In genomic region chr17:49567871-49568694, GRCh38 we compare ENCODE assay signal across 1 cellular context.
TF ChIP-seq lines count a peak whose summit lies in the region.

No MANE protein-coding gene starts in this region.

TF ChIP-seq in SK-N-SH, 30 proteins besides CTCF, POLR2A, EP300 and RAD21 (continued from another document):
- TF ChIP-seq, protein P1, sequence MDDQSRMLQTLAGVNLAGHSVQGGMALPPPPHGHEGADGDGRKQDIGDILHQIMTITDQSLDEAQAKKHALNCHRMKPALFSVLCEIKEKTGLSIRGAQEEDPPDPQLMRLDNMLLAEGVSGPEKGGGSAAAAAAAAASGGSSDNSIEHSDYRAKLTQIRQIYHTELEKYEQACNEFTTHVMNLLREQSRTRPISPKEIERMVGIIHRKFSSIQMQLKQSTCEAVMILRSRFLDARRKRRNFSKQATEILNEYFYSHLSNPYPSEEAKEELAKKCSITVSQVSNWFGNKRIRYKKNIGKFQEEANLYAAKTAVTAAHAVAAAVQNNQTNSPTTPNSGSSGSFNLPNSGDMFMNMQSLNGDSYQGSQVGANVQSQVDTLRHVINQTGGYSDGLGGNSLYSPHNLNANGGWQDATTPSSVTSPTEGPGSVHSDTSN (IDR thresholded peaks at IDR 0.05): no peak
- TF ChIP-seq GATA2 (CRISPR knock-in tag; IDR thresholded peaks at IDR 0.05) (no peak), EZH2phosphoT487 (IDR thresholded peaks at IDR 0.05; ENCODE audit: borderline replicate concordance, low read depth) (no peak), YY1 (IDR thresholded peaks at IDR 0.05; ENCODE audit: low read depth) (no peak), MEF2A (IDR thresholded peaks at IDR 0.05; ENCODE audit: borderline replicate concordance, low read depth) (no peak), MAX (IDR thresholded peaks at IDR 0.05; ENCODE audit: low read depth) (no peak; the same call in 1 of the 2 replicates), CHD2 (IDR thresholded peaks at IDR 0.05; ENCODE audit: low read length, partially characterized antibody) (peak; percentile 74), NRF1 (IDR thresholded peaks at IDR 0.05; ENCODE audit: low read depth, low read length) (no peak), TEAD4 (IDR thresholded peaks at IDR 0.05; ENCODE audit: borderline replicate concordance, insufficient read depth) (no peak), RXRA (IDR thresholded peaks at IDR 0.05; ENCODE audit: borderline replicate concordance, low read depth) (no peak), FOXJ3 (CRISPR knock-in tag; IDR thresholded peaks at IDR 0.05) (no peak), ZBTB33 (IDR thresholded peaks at IDR 0.05; ENCODE audit: borderline replicate concordance, low read depth) (no peak), RCOR1 (IDR thresholded peaks at IDR 0.05; ENCODE audit: low read length) (peak; percentile 25; the same call in 1 of the 2 replicates), FOSL2 (IDR thresholded peaks at IDR 0.05; ENCODE audit: borderline replicate concordance, low read depth) (no peak), TCF12 (IDR thresholded peaks at IDR 0.05) (no peak), JUND (IDR thresholded peaks at IDR 0.05) (no peak)
- TF ChIP-seq, protein P2, sequence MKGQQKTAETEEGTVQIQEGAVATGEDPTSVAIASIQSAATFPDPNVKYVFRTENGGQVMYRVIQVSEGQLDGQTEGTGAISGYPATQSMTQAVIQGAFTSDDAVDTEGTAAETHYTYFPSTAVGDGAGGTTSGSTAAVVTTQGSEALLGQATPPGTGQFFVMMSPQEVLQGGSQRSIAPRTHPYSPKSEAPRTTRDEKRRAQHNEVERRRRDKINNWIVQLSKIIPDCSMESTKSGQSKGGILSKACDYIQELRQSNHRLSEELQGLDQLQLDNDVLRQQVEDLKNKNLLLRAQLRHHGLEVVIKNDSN (IDR thresholded peaks at IDR 0.05; ENCODE audit: borderline replicate concordance, low read depth): no peak
- TF ChIP-seq, protein P3, sequence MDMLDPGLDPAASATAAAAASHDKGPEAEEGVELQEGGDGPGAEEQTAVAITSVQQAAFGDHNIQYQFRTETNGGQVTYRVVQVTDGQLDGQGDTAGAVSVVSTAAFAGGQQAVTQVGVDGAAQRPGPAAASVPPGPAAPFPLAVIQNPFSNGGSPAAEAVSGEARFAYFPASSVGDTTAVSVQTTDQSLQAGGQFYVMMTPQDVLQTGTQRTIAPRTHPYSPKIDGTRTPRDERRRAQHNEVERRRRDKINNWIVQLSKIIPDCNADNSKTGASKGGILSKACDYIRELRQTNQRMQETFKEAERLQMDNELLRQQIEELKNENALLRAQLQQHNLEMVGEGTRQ (IDR thresholded peaks at IDR 0.05; ENCODE audit: borderline replicate concordance, low read depth, low read length): no peak
